In the genomic region with DNA sequence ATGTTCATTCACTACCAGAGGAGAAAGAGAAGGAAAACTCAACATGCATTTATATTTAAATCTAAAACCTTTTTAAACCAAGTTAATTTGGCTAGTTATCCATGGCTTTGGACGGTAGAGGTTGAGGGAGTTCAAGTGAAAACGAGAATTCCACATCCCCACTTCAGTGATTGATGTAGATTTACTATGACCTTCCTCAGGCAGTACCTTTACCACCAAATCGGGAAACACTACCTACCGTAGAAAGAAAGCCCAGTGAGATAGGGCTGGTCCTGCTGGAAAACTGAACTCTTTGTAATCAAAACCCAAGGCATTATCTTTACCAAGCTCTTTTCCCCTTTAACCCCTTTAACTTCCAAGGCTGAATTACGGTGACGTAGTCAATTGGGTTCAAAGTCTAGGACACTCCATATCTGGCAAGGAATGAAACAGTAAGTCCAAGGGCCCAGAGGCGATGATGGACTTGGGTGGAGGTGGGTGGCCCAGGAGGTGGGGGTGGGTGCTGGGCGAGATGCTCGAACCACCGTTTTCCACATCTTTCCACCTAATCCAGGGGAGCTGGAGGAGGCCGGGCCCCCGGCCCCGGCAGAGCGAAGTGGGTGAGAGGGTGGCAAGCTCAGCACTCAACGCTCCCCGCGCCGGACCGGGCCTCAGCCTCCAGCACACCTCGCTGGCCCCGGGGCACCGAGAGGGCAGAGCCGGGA, we compare ENCODE assay signal across 8 cellular contexts. TPM values are rescaled to one million over a fixed set of nuclear protein-coding genes. Genes with fewer than 3 reads are reported as not detected.
DNase-seq lines count a peak whose midpoint lies in the region; ATAC-seq and TF ChIP-seq lines count a peak whose summit lies in the region.

No MANE protein-coding gene starts in this region.

- H3K4me1 ChIP-seq in BLaER1 treated with 17β-estradiol and CSF1 and Interleukin-3, amounts not matched to agents 10 nM and 100 nM: peaks cover 20 to 47% (median 27%) of the 10 kb centered on the region in 10 experiments
- peaks cover 5% of the 10 kb centered on the region for H3K4me1 ChIP-seq in SJSA1 (replicated peaks)
- H3K4me1 ChIP-seq in urinary bladder (ENCODE audit: insufficient read depth): no peaks in the 10 kb centered on the region

- H3K27me3 ChIP-seq in BLaER1 treated with 17β-estradiol and CSF1 and Interleukin-3, amounts not matched to agents 10 nM and 100 nM: no peaks in the 10 kb centered on the region
- H3K27me3 ChIP-seq in SJSA1 (replicated peaks): no peaks in the 10 kb centered on the region

- peak overlapping the region; percentile 95 for H3K4me3 Mint-ChIP-seq in endothelial cell (ENCODE audit: unreplicated experiment)

- peak overlapping the region; percentile 88 for H3K27ac Mint-ChIP-seq in endothelial cell (ENCODE audit: unreplicated experiment)

- peak overlapping the region; percentile 92 to 95 (median 93) for H3K9ac ChIP-seq in BLaER1 treated with 17β-estradiol and CSF1 and Interleukin-3, amounts not matched to agents 10 nM and 100 nM

- H3K4me2 ChIP-seq in BLaER1 treated with 17β-estradiol and CSF1 and Interleukin-3, amounts not matched to agents 10 nM and 100 nM: peak overlapping the region; percentile 69 to 93 (median 86)

- DNase-seq in SJSA1 (ENCODE audit: low read depth in 1 of 2, low spot score in 2 of 2) (peak in 1 of 2 experiments; percentile 33), endothelial cell (ENCODE audit: low spot score) (no peak), midbrain (lab: John Stamatoyannopoulos, UW) (peak; percentile 50)
- no peak for DNase-seq in stimulated activated CD4-positive, alpha-beta T cell treated with anti-CD3 and anti-CD28 coated beads, Interleukin-15, amount 100 ng/mL, for 24 hours

- H3K36me3 ChIP-seq in BLaER1 treated with 17β-estradiol and CSF1 and Interleukin-3, amounts not matched to agents 10 nM and 100 nM: no peaks in the 10 kb centered on the region
- H3K36me3 ChIP-seq in SJSA1: 0 out of 2 replicates have a peak, but pooled peaks cover 3% of the 10 kb centered on the region
- H3K36me3 ChIP-seq in urinary bladder (ENCODE audit: insufficient read depth): peaks cover 3% of the 10 kb centered on the region

- no peaks in the 10 kb centered on the region for H3K9me3 Mint-ChIP-seq in endothelial cell (ENCODE audit: unreplicated experiment)

- H3K4me3 ChIP-seq in BLaER1 treated with 17β-estradiol and CSF1 and Interleukin-3, amounts not matched to agents 10 nM and 100 nM: peak overlapping the region; percentile 83 to 96 (median 90)
- peak overlapping the region; percentile 59 for H3K4me3 ChIP-seq in SJSA1
- peak overlapping the region; percentile 94 for H3K4me3 ChIP-seq in urinary bladder (ENCODE audit: low read depth, low read length)

- peaks cover 0 to 24% (median 4%) of the 10 kb centered on the region in 11 experiments; a peak in 8 of 22 replicates for H4K20me1 ChIP-seq in BLaER1 treated with 17β-estradiol and CSF1 and Interleukin-3, amounts not matched to agents 10 nM and 100 nM

- H3K27ac ChIP-seq in BLaER1 treated with 17β-estradiol and CSF1 and Interleukin-3, amounts not matched to agents 10 nM and 100 nM: peak overlapping the region; percentile 86 to 94 (median 93)
- H3K27ac ChIP-seq in SJSA1: peak overlapping the region; percentile 82
- peak overlapping the region; percentile 98 for H3K27ac ChIP-seq in urinary bladder (ENCODE audit: low read depth)

- under 1% methylated on average over 23 of the region's 23 CpGs for WGBS in urinary bladder

- no peaks in the 10 kb centered on the region for H3K9me3 ChIP-seq in BLaER1 treated with 17β-estradiol and CSF1 and Interleukin-3, amounts not matched to agents 10 nM and 100 nM (replicated peaks in 1 of 11)
- H3K9me3 ChIP-seq in SJSA1 (replicated peaks): no peaks in the 10 kb centered on the region

- peak; percentile 23 for ATAC-seq in GM18511 (IDR thresholded peaks at IDR 0.05; ENCODE audit: unreplicated experiment)
- peak; percentile 18 for ATAC-seq in HG03135 (IDR thresholded peaks at IDR 0.05; ENCODE audit: unreplicated experiment)

- peaks cover 11% of the 10 kb centered on the region for H3K27me3 Mint-ChIP-seq in endothelial cell (ENCODE audit: unreplicated experiment)

- no peaks in the 10 kb centered on the region for H3K36me3 Mint-ChIP-seq in endothelial cell (ENCODE audit: low read depth, unreplicated experiment)

- TF ChIP-seq CTCF in endothelial cell (IDR thresholded peaks at IDR 0.05; ENCODE audit: unreplicated experiment): no peak

- peaks cover 25% of the 10 kb centered on the region for H3K4me1 Mint-ChIP-seq in endothelial cell (ENCODE audit: unreplicated experiment)

RNA-seq across cellular contexts. Expression of gene SEC23A, which starts 0.6 kb away (rescaled TPM):
- total RNA-seq in SJSA1 (2014; rRNA removed; shearing (Covaris generic)): 149 and 205 TPM in 2 replicates
- 44.1 TPM for total RNA-seq in endothelial cell (ENCODE audit: unreplicated experiment)
- total RNA-seq in urinary bladder: 318 TPM
- polyA plus RNA-seq in urinary bladder: 67.2 TPM

RNA-seq across cellular contexts. Expression of gene GEMIN2, which starts 11.7 kb away (rescaled TPM):
- total RNA-seq in SJSA1 (2014; rRNA removed; shearing (Covaris generic)): 45.6 and 57.5 TPM in 2 replicates
- total RNA-seq in endothelial cell (ENCODE audit: unreplicated experiment) (21.4 TPM), urinary bladder (33.5 TPM)
- polyA plus RNA-seq in urinary bladder: 8.6 TPM
